ENCODE assay signal across 15 cellular contexts in the genomic region with DNA sequence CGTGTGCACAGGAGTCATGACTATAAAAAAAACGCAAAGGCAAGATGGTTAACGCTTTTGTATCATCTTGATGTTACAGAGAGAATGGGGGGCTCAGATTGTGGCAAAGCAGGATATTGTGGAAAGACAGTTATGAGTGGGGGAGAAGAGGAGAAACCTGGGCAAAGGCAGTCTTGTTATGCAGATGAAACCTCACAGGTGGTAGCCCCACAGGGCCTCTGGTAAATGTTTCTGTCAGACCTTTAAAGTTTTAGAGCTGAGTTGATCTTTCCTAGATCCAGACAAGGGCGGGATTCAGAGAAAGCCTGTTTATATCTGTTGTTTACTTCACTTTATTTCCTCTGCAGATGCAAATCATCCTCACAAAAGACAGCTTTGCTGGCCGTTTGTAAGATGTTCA.
"Had no signal": no experiment of that assay in that cellular context is flagged by ENCODE, and none has a peak within 500 bp of the region (broad histone marks: within the 10 kb centered on the region; RNA-seq: fewer than 3 reads in every experiment).

No MANE protein-coding gene starts in this region.

- DNase-seq: activated CD4-positive, alpha-beta T cell treated with anti-CD3 and anti-CD28 coated beads for 1 hour; activated CD4-positive, alpha-beta T cell treated with anti-CD3 and anti-CD28 coated beads, Interleukin-2, amount 50 U/mL, for 48 hours; activated naive CD8-positive, alpha-beta T cell treated with anti-CD3 and anti-CD28 coated beads, Interleukin-2, amount 10 ng/mL, durations not matched to agents 7 days and 5 days; amygdala; dermis blood vessel endothelial cell; effector memory CD4-positive, alpha-beta T cell; foreskin fibroblast; mesenchymal stem cell; natural killer cell; stimulated activated naive B cell treated with anti-CD40 and anti-IgM and Interleukin-4, amounts not matched to agents 10 μg/mL and 1 μg/mL and 100 μg/mL, for 72 hours; thyroid gland had no signal

- H3K27me3 ChIP-seq: cardiac muscle cell, thyroid gland had no signal

- H3K4me3 Mint-ChIP-seq: activated naive CD8-positive, alpha-beta T cell treated with anti-CD3 and anti-CD28 coated beads, Interleukin-2, amount 10 ng/mL, durations not matched to agents 7 days and 5 days; natural killer cell; stimulated activated naive B cell treated with anti-CD40 and anti-IgM and Interleukin-4, amounts not matched to agents 10 μg/mL and 1 μg/mL and 100 μg/mL, for 72 hours; T-helper 1 cell treated with Interleukin-12 subunit alpha and Interleukin-12 subunit beta and Interleukin-4 antibody, amounts not matched to agents 30 μg/mL and 1 μg/mL, for 36 hours had no signal

- H3K27ac Mint-ChIP-seq: activated naive CD8-positive, alpha-beta T cell treated with anti-CD3 and anti-CD28 coated beads, Interleukin-2, amount 10 ng/mL, durations not matched to agents 7 days and 5 days; stimulated activated naive B cell treated with anti-CD40 and anti-IgM and Interleukin-4, amounts not matched to agents 10 μg/mL and 1 μg/mL and 100 μg/mL, for 72 hours; T-helper 1 cell treated with Interleukin-12 subunit alpha and Interleukin-12 subunit beta and Interleukin-4 antibody, amounts not matched to agents 30 μg/mL and 1 μg/mL, for 36 hours had no signal

- H3K9me3 ChIP-seq: thyroid gland had no signal

- H3K4me3 ChIP-seq: cardiac muscle cell, thyroid gland had no signal

- H3K4me1 ChIP-seq: parathyroid adenoma, thyroid gland had no signal

- H3K4me1 Mint-ChIP-seq: activated naive CD8-positive, alpha-beta T cell treated with anti-CD3 and anti-CD28 coated beads, Interleukin-2, amount 10 ng/mL, durations not matched to agents 7 days and 5 days had no signal

- H3K27ac ChIP-seq: cardiac muscle cell, parathyroid adenoma, thyroid gland had no signal

- H3K9ac ChIP-seq: parathyroid adenoma had no signal

- H3K27me3 Mint-ChIP-seq: activated naive CD8-positive, alpha-beta T cell treated with anti-CD3 and anti-CD28 coated beads, Interleukin-2, amount 10 ng/mL, durations not matched to agents 7 days and 5 days; stimulated activated naive B cell treated with anti-CD40 and anti-IgM and Interleukin-4, amounts not matched to agents 10 μg/mL and 1 μg/mL and 100 μg/mL, for 72 hours had no signal

- ATAC-seq: natural killer cell; sciatic nerve; stimulated activated naive B cell treated with anti-CD40 and anti-IgM and Interleukin-4, amounts not matched to agents 10 μg/mL and 1 μg/mL and 100 μg/mL, for 72 hours had no signal

- H3K36me3 ChIP-seq: cardiac muscle cell, thyroid gland had no signal
